1 cellular context compared by ENCODE assay signal in the genomic region with DNA sequence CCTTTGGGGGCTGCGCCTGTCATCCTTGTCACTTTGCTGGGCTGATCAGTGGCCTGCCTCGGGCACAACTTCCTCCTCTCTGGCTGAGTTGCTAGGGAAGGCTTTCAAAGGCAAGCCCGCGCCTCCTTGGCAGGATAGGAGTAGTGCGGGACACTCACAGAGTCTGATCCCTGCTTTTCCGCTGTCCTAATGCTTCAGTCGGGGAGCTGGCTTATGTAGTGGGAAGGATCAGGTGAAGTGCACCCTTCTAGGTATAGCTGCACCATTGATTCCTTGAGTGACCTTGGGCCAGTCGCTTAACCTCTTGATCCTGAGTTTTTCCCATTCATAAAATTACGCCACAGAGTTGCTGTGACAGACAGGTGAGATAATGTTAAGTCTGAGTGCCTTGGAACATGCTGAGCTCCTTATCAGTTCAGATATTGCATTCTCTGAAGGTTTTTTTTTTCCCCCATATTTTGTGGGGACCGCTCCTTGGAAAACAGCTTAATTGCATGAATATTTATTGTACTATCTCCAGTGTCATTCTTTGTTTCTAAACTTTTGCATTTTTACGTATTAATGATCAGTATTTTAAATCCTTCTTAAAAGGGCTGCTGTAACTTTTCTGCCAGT.
A peak's percentile ranks its signal among the peaks of the same experiment; 100 is the strongest.
TF ChIP-seq lines count a peak whose summit lies in the region.

No MANE protein-coding gene starts in this region.

TF ChIP-seq in HepG2, 621 proteins besides CTCF, POLR2A, EP300 and RAD21 (continued from another document):
- TF ChIP-seq, protein P1, sequence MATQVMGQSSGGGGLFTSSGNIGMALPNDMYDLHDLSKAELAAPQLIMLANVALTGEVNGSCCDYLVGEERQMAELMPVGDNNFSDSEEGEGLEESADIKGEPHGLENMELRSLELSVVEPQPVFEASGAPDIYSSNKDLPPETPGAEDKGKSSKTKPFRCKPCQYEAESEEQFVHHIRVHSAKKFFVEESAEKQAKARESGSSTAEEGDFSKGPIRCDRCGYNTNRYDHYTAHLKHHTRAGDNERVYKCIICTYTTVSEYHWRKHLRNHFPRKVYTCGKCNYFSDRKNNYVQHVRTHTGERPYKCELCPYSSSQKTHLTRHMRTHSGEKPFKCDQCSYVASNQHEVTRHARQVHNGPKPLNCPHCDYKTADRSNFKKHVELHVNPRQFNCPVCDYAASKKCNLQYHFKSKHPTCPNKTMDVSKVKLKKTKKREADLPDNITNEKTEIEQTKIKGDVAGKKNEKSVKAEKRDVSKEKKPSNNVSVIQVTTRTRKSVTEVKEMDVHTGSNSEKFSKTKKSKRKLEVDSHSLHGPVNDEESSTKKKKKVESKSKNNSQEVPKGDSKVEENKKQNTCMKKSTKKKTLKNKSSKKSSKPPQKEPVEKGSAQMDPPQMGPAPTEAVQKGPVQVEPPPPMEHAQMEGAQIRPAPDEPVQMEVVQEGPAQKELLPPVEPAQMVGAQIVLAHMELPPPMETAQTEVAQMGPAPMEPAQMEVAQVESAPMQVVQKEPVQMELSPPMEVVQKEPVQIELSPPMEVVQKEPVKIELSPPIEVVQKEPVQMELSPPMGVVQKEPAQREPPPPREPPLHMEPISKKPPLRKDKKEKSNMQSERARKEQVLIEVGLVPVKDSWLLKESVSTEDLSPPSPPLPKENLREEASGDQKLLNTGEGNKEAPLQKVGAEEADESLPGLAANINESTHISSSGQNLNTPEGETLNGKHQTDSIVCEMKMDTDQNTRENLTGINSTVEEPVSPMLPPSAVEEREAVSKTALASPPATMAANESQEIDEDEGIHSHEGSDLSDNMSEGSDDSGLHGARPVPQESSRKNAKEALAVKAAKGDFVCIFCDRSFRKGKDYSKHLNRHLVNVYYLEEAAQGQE (IDR thresholded peaks at IDR 0.05; ENCODE audit: borderline replicate concordance in 1 of 2, low read depth in 1 of 2, low read length in 2 of 2) = no peak
- TF ChIP-seq NR2F1 (CRISPR knock-in tag; IDR thresholded peaks at IDR 0.05) = peak in 1 of 2 experiments; percentile 57; a peak in 1 of 4 replicates
- 0 out of 2 replicates have a peak, but pooled peaks have one; percentile 40 for TF ChIP-seq DNMT3B (CRISPR knock-in tag; conservative IDR thresholded peaks at IDR 0.05)
- TF ChIP-seq SMC3 (IDR thresholded peaks at IDR 0.05; ENCODE audit: low read length) = no peak
- TF ChIP-seq ARNT (IDR thresholded peaks at IDR 0.05) = no peak
- peak; percentile 29; the same call in 1 of the 2 replicates for TF ChIP-seq RARA (CRISPR knock-in tag; IDR thresholded peaks at IDR 0.05)
- TF ChIP-seq, protein P2, sequence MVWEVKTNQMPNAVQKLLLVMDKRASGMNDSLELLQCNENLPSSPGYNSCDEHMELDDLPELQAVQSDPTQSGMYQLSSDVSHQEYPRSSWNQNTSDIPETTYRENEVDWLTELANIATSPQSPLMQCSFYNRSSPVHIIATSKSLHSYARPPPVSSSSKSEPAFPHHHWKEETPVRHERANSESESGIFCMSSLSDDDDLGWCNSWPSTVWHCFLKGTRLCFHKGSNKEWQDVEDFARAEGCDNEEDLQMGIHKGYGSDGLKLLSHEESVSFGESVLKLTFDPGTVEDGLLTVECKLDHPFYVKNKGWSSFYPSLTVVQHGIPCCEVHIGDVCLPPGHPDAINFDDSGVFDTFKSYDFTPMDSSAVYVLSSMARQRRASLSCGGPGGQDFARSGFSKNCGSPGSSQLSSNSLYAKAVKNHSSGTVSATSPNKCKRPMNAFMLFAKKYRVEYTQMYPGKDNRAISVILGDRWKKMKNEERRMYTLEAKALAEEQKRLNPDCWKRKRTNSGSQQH (CRISPR knock-in tag; IDR thresholded peaks at IDR 0.05; ENCODE audit: low read depth) = peak; percentile 50; the same call in 1 of the 2 replicates
- 0 out of 2 replicates have a peak, but pooled peaks have one; percentile 16 for TF ChIP-seq MIXL1 (CRISPR knock-in tag; IDR thresholded peaks at IDR 0.05)
- peak; percentile 81; the same call in 1 of the 2 replicates for TF ChIP-seq PAF1 (CRISPR knock-in tag; IDR thresholded peaks at IDR 0.05)
- no peak for TF ChIP-seq MAZ (IDR thresholded peaks at IDR 0.05; ENCODE audit: borderline replicate concordance, low read depth, low read length)
- TF ChIP-seq MAZ (CRISPR knock-in tag; IDR thresholded peaks at IDR 0.05; ENCODE audit: low read depth) = peak; percentile 62; the same call in 1 of the 2 replicates
- peak; percentile 10; the same call in 1 of the 2 replicates for TF ChIP-seq SAP130 (CRISPR knock-in tag; IDR thresholded peaks at IDR 0.05; ENCODE audit: low read depth)
- no peak for TF ChIP-seq ZNF749 (CRISPR knock-in tag; IDR thresholded peaks at IDR 0.05; ENCODE audit: borderline replicate concordance)
- 0 out of 2 replicates have a peak, but pooled peaks have one; percentile 34 for TF ChIP-seq ZNF468 (CRISPR knock-in tag; IDR thresholded peaks at IDR 0.05)
- TF ChIP-seq CEBPB (IDR thresholded peaks at IDR 0.05; ENCODE audit: borderline replicate concordance, low read depth, low read length) = 0 out of 2 replicates have a peak, but pooled peaks have one; percentile 33
- peak; percentile 80 for TF ChIP-seq POLR2AphosphoS2 (IDR thresholded peaks at IDR 0.05; ENCODE audit: low read depth, low read length)
- peak; percentile 59 for TF ChIP-seq BCL6 (CRISPR knock-in tag; IDR thresholded peaks at IDR 0.05)
- peak; percentile 14; the same call in 1 of the 2 replicates for TF ChIP-seq FOXJ3 (CRISPR knock-in tag; IDR thresholded peaks at IDR 0.05; ENCODE audit: borderline replicate concordance)
- TF ChIP-seq KDM5A (IDR thresholded peaks at IDR 0.05; ENCODE audit: borderline replicate concordance, low read length) = 0 out of 2 replicates have a peak, but pooled peaks have one; percentile 18
- peak; percentile 25; the same call in 1 of the 2 replicates for TF ChIP-seq PHF21A (CRISPR knock-in tag; IDR thresholded peaks at IDR 0.05)
- TF ChIP-seq ZNF703 (CRISPR knock-in tag; IDR thresholded peaks at IDR 0.05; ENCODE audit: borderline replicate concordance) = peak; percentile 42; the same call in 1 of the 2 replicates
- TF ChIP-seq, protein P3, sequence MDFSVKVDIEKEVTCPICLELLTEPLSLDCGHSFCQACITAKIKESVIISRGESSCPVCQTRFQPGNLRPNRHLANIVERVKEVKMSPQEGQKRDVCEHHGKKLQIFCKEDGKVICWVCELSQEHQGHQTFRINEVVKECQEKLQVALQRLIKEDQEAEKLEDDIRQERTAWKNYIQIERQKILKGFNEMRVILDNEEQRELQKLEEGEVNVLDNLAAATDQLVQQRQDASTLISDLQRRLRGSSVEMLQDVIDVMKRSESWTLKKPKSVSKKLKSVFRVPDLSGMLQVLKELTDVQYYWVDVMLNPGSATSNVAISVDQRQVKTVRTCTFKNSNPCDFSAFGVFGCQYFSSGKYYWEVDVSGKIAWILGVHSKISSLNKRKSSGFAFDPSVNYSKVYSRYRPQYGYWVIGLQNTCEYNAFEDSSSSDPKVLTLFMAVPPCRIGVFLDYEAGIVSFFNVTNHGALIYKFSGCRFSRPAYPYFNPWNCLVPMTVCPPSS (IDR thresholded peaks at IDR 0.05) = no peak
- no peak for TF ChIP-seq TRIM24 (CRISPR knock-in tag; IDR thresholded peaks at IDR 0.05)
- peak; percentile 4; the same call in 1 of the 2 replicates for TF ChIP-seq SIN3A (IDR thresholded peaks at IDR 0.05; ENCODE audit: borderline replicate concordance, low read depth, low read length)
- TF ChIP-seq PAWR (CRISPR knock-in tag; IDR thresholded peaks at IDR 0.05; ENCODE audit: borderline replicate concordance) = no peak
- TF ChIP-seq, protein P4, sequence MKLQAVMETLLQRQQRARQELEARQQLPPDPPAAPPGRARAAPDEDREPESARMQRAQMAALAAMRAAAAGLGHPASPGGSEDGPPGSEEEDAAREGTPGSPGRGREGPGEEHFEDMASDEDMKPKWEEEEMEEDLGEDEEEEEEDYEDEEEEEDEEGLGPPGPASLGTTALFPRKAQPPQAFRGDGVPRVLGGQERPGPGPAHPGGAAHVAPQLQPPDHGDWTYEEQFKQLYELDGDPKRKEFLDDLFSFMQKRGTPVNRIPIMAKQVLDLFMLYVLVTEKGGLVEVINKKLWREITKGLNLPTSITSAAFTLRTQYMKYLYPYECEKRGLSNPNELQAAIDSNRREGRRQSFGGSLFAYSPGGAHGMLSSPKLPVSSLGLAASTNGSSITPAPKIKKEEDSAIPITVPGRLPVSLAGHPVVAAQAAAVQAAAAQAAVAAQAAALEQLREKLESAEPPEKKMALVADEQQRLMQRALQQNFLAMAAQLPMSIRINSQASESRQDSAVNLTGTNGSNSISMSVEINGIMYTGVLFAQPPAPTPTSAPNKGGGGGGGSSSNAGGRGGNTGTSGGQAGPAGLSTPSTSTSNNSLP (IDR thresholded peaks at IDR 0.05; ENCODE audit: low read depth, low read length) = 0 out of 2 replicates have a peak, but pooled peaks have one; percentile 27
- peak; percentile 62 for TF ChIP-seq ZEB1 (IDR thresholded peaks at IDR 0.05; ENCODE audit: insufficient replicate concordance, low read depth)
- TF ChIP-seq SKI (IDR thresholded peaks at IDR 0.05; ENCODE audit: partially characterized antibody) = no peak
- peak; percentile 22; the same call in 1 of the 2 replicates for TF ChIP-seq HNF4A (CRISPR knock-in tag; IDR thresholded peaks at IDR 0.05)
- TF ChIP-seq ZNF329 (CRISPR knock-in tag; IDR thresholded peaks at IDR 0.05; ENCODE audit: low read depth) = 0 out of 2 replicates have a peak, but pooled peaks have one; percentile 32
- peak; percentile 54 for TF ChIP-seq RBM22 (optimal IDR thresholded peaks at IDR 0.05; ENCODE audit: low read length)
- 0 out of 2 replicates have a peak, but pooled peaks have one; percentile 7 for TF ChIP-seq NRL (CRISPR knock-in tag; IDR thresholded peaks at IDR 0.05; ENCODE audit: borderline replicate concordance)
- 0 out of 2 replicates have a peak, but pooled peaks have one; percentile 26 for TF ChIP-seq ONECUT2 (CRISPR knock-in tag; IDR thresholded peaks at IDR 0.05)
- TF ChIP-seq NR2F6 (IDR thresholded peaks at IDR 0.05) = peak; percentile 39; the same call in 1 of the 2 replicates
- no peak for TF ChIP-seq NR2F6 (CRISPR knock-in tag; IDR thresholded peaks at IDR 0.05)
TF ChIP-seq in HepG2: peak in this region for 26.
